Comparison of ENCODE assay signal across 1 cellular context in the genomic region with DNA sequence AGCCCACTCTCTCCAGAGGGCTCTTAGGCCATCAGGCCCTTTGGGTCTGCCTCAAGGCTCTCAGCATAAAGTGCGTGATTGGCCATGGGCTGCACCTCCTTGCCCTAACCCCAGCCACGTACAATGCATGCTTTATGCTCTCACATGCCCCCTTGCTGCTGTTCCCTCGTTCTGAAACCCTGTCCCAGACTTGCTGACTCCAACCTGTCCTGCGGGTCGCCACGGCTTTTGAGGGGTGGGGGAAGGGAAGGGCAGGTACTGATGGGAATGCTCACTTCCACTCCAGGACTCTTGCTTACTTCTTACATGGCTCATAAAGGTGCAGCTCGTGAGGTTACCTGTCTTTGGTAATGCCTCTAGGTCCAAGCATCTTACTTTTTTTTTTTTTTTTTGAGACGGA.
TF ChIP-seq lines count a peak whose summit lies in the region.

No MANE protein-coding gene starts in this region.

TF ChIP-seq in H1, 55 proteins besides CTCF, POLR2A, EP300 and RAD21:
- TF ChIP-seq, protein P1, sequence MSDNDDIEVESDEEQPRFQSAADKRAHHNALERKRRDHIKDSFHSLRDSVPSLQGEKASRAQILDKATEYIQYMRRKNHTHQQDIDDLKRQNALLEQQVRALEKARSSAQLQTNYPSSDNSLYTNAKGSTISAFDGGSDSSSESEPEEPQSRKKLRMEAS (IDR thresholded peaks at IDR 0.05): peak; percentile 86
- TF ChIP-seq SP1 (IDR thresholded peaks at IDR 0.05; ENCODE audit: low read depth, low read length): 0 out of 2 replicates have a peak, but pooled peaks have one; percentile 12
- no peak for TF ChIP-seq CHD1 (IDR thresholded peaks at IDR 0.05; ENCODE audit: low read depth, low read length)
- TF ChIP-seq NANOG (IDR thresholded peaks at IDR 0.05; ENCODE audit: insufficient read depth, low read depth, low read length, poor library complexity, severe bottlenecking): no peak
- TF ChIP-seq, protein P2, sequence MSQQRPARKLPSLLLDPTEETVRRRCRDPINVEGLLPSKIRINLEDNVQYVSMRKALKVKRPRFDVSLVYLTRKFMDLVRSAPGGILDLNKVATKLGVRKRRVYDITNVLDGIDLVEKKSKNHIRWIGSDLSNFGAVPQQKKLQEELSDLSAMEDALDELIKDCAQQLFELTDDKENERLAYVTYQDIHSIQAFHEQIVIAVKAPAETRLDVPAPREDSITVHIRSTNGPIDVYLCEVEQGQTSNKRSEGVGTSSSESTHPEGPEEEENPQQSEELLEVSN (IDR thresholded peaks at IDR 0.05): peak; percentile 69
TF ChIP-seq in H1: peak in this region for 3.
